Comparison of ENCODE assay signal across 1 cellular context in genomic region chr14:75427482-75428229, GRCh38.
TF ChIP-seq lines count a peak whose summit lies in the region.

Gene JDP2, plus strand, starts transcription at chr14:75428022. Its CDS starts 9,899 bp downstream, at chr14:75437921.

TF ChIP-seq in H1, 55 proteins besides CTCF, POLR2A, EP300 and RAD21 (continued from another document):
- TF ChIP-seq USF2 (IDR thresholded peaks at IDR 0.05; ENCODE audit: low read length): no peak
- TF ChIP-seq SIX5 (IDR thresholded peaks at IDR 0.05; ENCODE audit: low read depth, low read length): no peak
- no peak for TF ChIP-seq ASH2L (IDR thresholded peaks at IDR 0.05; ENCODE audit: low read length)
- no peak for TF ChIP-seq HDAC6 (IDR thresholded peaks at IDR 0.05; ENCODE audit: low read depth, low read length)
- peak; percentile 15; the same call in 1 of the 2 replicates for TF ChIP-seq E2F6 (IDR thresholded peaks at IDR 0.05)
- TF ChIP-seq CEBPB (IDR thresholded peaks at IDR 0.05; ENCODE audit: low read depth, low read length): peak; percentile 55; the same call in 1 of the 2 replicates
- TF ChIP-seq CHD7 (IDR thresholded peaks at IDR 0.05; ENCODE audit: insufficient replicate concordance, low read length): no peak
- no peak for TF ChIP-seq GABPA (IDR thresholded peaks at IDR 0.05; ENCODE audit: borderline replicate concordance, insufficient read depth, low read length)
- no peak for TF ChIP-seq SP2 (IDR thresholded peaks at IDR 0.05; ENCODE audit: low read length)
- TF ChIP-seq TCF12 (IDR thresholded peaks at IDR 0.05; ENCODE audit: low read depth, low read length): no peak
- TF ChIP-seq EGR1 (IDR thresholded peaks at IDR 0.05; ENCODE audit: borderline replicate concordance, low read depth, low read length): no peak
- no peak for TF ChIP-seq RFX5 (IDR thresholded peaks at IDR 0.05; ENCODE audit: borderline replicate concordance, low read depth, low read length)
- TF ChIP-seq MAX (IDR thresholded peaks at IDR 0.05): no peak
- no peak for TF ChIP-seq SIRT6 (IDR thresholded peaks at IDR 0.05; ENCODE audit: low read length)
- TF ChIP-seq JUND (IDR thresholded peaks at IDR 0.05; ENCODE audit: low read length): no peak; the same call in 1 of the 2 replicates
- no peak for TF ChIP-seq CHD1 (IDR thresholded peaks at IDR 0.05; ENCODE audit: low read depth, low read length)
- no peak for TF ChIP-seq GTF2F1 (IDR thresholded peaks at IDR 0.05; ENCODE audit: borderline replicate concordance, low read depth, low read length)
- no peak for TF ChIP-seq SAP30 (IDR thresholded peaks at IDR 0.05; ENCODE audit: insufficient read depth, insufficient replicate concordance, low read length)
- peak; percentile 24; the same call in 1 of the 2 replicates for TF ChIP-seq TAF1 (IDR thresholded peaks at IDR 0.05; ENCODE audit: low read depth, low read length)
- TF ChIP-seq ATF3 (IDR thresholded peaks at IDR 0.05; ENCODE audit: insufficient read depth, low read depth, low read length): 0 out of 2 replicates have a peak, but pooled peaks have one; percentile 51
- no peak for TF ChIP-seq KDM5A (IDR thresholded peaks at IDR 0.05; ENCODE audit: low read length)
- TF ChIP-seq SP1 (IDR thresholded peaks at IDR 0.05; ENCODE audit: low read depth, low read length): no peak
- TF ChIP-seq FOSL1 (IDR thresholded peaks at IDR 0.05; ENCODE audit: insufficient read depth, low read depth, low read length): no peak
- TF ChIP-seq PHF8 (conservative IDR thresholded peaks at IDR 0.05; ENCODE audit: low read depth, low read length): peak; percentile 62
- TF ChIP-seq JUN (IDR thresholded peaks at IDR 0.05; ENCODE audit: low read depth, low read length): no peak
- TF ChIP-seq BACH1 (IDR thresholded peaks at IDR 0.05; ENCODE audit: low read length): no peak
- TF ChIP-seq SIN3A (conservative IDR thresholded peaks at IDR 0.05 in 1 of 2, IDR thresholded peaks at IDR 0.05 in 1 of 2; ENCODE audit: low read depth in 1 of 2, low read length in 2 of 2): no peak
- TF ChIP-seq POLR2AphosphoS5 (IDR thresholded peaks at IDR 0.05; ENCODE audit: low read depth, low read length): no peak
- TF ChIP-seq SP4 (IDR thresholded peaks at IDR 0.05; ENCODE audit: low read length): no peak
- TF ChIP-seq ATF2 (IDR thresholded peaks at IDR 0.05; ENCODE audit: low read length): no peak
- no peak for TF ChIP-seq MAFK (IDR thresholded peaks at IDR 0.05; ENCODE audit: low read depth, low read length)
- peak; percentile 51; the same call in 1 of the 2 replicates for TF ChIP-seq TBP (IDR thresholded peaks at IDR 0.05; ENCODE audit: low read depth, low read length)
- no peak for TF ChIP-seq RNF2 (IDR thresholded peaks at IDR 0.05; ENCODE audit: borderline replicate concordance, low read depth, low read length, missing control alignments, poor library complexity, severe bottlenecking)
- no peak for TF ChIP-seq ZNF274 (IDR thresholded peaks at IDR 0.05; ENCODE audit: borderline replicate concordance, extremely low read depth, low read length)
- peak; percentile 24 for TF ChIP-seq EZH2 (IDR thresholded peaks at IDR 0.05; ENCODE audit: low read depth, low read length, severe bottlenecking)
- TF ChIP-seq TAF7 (optimal IDR thresholded peaks at IDR 0.05; ENCODE audit: borderline replicate concordance, low read depth, low read length): no peak
- TF ChIP-seq SRF (IDR thresholded peaks at IDR 0.05; ENCODE audit: low read depth, low read length): no peak
- no peak for TF ChIP-seq SUZ12 (IDR thresholded peaks at IDR 0.05; ENCODE audit: low read length)
- no peak for TF ChIP-seq BRCA1 (IDR thresholded peaks at IDR 0.05; ENCODE audit: low read depth, low read length)
- no peak for TF ChIP-seq POU5F1 (IDR thresholded peaks at IDR 0.05; ENCODE audit: low read depth, low read length)
- TF ChIP-seq KDM1A (IDR thresholded peaks at IDR 0.05; ENCODE audit: borderline replicate concordance, low read length): no peak
- TF ChIP-seq BCL11A (IDR thresholded peaks at IDR 0.05; ENCODE audit: low read depth in 2 of 2, low read length in 2 of 2): no peak
- TF ChIP-seq NANOG (IDR thresholded peaks at IDR 0.05; ENCODE audit: insufficient read depth, low read depth, low read length, poor library complexity, severe bottlenecking): no peak
- no peak for TF ChIP-seq NRF1 (IDR thresholded peaks at IDR 0.05; ENCODE audit: low read depth, low read length)
- TF ChIP-seq YY1 (IDR thresholded peaks at IDR 0.05; ENCODE audit: low read depth, low read length): no peak
